In the genomic region with DNA sequence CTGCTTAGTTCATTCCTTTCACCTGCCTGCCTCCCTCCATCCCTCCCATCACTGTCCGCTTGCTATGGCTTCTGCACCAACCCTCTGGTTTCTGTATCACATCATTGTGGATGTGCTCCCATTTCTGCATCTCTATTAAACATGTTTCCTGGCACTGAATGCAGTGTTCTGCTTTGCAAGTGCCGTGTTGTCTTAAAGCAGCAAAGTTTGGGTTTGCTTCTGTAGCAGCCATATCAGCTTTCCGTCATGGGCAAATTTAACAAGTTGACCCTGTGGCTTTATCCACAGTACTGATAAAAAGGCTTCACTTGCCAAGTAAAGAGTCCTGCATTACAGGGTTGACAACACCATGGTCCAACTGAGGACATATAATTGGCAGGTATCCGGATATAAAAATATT, we compare ENCODE assay signal across 1 cellular context.
TF ChIP-seq lines count a peak whose summit lies in the region.

No MANE protein-coding gene starts in this region.

TF ChIP-seq in IMR-90, 13 proteins besides CTCF, POLR2A, EP300 and RAD21 (continued from another document):
- TF ChIP-seq, protein P1, sequence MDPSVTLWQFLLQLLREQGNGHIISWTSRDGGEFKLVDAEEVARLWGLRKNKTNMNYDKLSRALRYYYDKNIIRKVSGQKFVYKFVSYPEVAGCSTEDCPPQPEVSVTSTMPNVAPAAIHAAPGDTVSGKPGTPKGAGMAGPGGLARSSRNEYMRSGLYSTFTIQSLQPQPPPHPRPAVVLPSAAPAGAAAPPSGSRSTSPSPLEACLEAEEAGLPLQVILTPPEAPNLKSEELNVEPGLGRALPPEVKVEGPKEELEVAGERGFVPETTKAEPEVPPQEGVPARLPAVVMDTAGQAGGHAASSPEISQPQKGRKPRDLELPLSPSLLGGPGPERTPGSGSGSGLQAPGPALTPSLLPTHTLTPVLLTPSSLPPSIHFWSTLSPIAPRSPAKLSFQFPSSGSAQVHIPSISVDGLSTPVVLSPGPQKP (IDR thresholded peaks at IDR 0.05; ENCODE audit: borderline replicate concordance, low read depth, low read length) = no peak
- no peak for TF ChIP-seq SMC3 (IDR thresholded peaks at IDR 0.05; ENCODE audit: low read depth, low read length)
- no peak for TF ChIP-seq FOS (IDR thresholded peaks at IDR 0.05; ENCODE audit: low read depth, low read length)
- TF ChIP-seq MAZ (IDR thresholded peaks at IDR 0.05; ENCODE audit: borderline replicate concordance, low read depth, low read length) = no peak
